8 cellular contexts compared by ENCODE assay signal in the genomic region with DNA sequence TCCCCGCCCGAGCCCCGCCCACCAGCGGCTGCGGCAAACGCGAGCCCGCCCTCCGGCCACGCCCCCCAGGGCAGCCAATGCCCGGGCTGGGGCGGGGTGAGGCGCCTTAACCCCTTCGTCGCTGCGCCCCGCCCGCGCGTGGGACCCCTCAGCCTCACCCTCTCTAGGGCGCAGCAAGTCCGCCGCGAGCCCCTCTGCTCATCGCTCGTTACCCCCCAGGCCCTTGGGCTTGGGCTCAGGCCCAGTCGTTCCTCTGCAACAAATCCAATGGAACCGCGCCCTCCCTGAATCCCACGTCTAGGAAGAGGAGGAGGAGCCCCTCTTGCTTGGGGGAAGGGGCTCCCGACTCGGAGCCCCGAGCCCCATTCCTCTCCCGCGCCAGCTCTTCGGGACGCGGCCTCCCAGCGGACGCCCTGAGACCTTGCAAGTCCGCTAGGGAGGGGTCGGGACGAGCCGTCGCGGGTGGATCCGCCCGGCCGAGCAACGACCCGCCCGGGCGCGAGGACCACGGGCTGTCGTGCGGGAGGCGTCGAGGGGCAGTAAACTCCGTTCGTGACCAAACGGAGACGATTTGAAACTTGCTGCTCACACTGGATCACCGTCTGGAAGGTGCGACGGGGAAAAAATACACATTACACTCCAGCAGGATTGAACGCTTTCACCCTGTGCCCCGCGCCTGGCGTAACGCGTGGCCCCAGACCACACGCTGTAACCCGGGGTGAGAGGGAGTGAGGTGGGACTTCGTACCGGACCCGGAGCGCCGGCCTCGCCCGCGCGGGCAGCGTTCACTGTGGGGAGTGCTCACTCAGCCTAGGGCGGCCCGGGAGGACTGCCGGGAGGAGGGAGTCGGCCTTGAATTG. TPM values are rescaled to one million over a fixed set of nuclear protein-coding genes. Genes with fewer than 3 reads are reported as not detected.
DNase-seq lines count a peak whose midpoint lies in the region; ATAC-seq and TF ChIP-seq lines count a peak whose summit lies in the region.

No MANE protein-coding gene starts in this region.

- H3K36me3 ChIP-seq in kidney epithelial cell (ENCODE audit: control insufficient read depth, insufficient read depth, low read length) = no peaks in the 10 kb centered on the region

- ATAC-seq in GM18511 (IDR thresholded peaks at IDR 0.05; ENCODE audit: unreplicated experiment) = peak; percentile 93
- peak; percentile 87 for ATAC-seq in HG03095 (IDR thresholded peaks at IDR 0.05; ENCODE audit: unreplicated experiment)

- peak; percentile 13 for TF ChIP-seq CTCF in kidney epithelial cell (IDR thresholded peaks at IDR 0.05; ENCODE audit: insufficient read depth, low read length, poor library complexity, severe bottlenecking)

- H3K4me3 ChIP-seq in kidney epithelial cell (ENCODE audit: low read depth, low read length) = peak overlapping the region; percentile 89

- peaks cover 9% of the 10 kb centered on the region for H3K27me3 ChIP-seq in kidney epithelial cell (ENCODE audit: control insufficient read depth, insufficient read depth, low read length)

- peak; percentile 98 for DNase-seq in 8988T
- DNase-seq in NCI-H2227 treated with DMSO at 0.1 percent for 48 hours (lab: John Stamatoyannopoulos, UW) = peak; percentile 84
- DNase-seq in activated CD4-positive, alpha-beta T cell treated with anti-CD3 and anti-CD28 coated beads for 1 hour = peak; percentile 86
- peak; percentile 99 for DNase-seq in cerebellum (ENCODE audit: low spot score)
- DNase-seq in kidney epithelial cell (ENCODE audit: low read depth) = no peak
- peak; percentile 95 for DNase-seq in stimulated activated CD4-positive, alpha-beta T cell treated with anti-CD3 and anti-CD28 coated beads, Interleukin-15, amount 100 ng/mL, for 24 hours

RNA-seq across cellular contexts. Expression of a gene that starts 0.5 kb away (rescaled TPM):
- total RNA-seq in cerebellum (20.1 TPM), kidney epithelial cell (10.4 and 11.3 TPM in 2 replicates)

RNA-seq across cellular contexts. Expression of a gene that starts 14.1 kb away (rescaled TPM):
- total RNA-seq in cerebellum (16.6 TPM), kidney epithelial cell (13.4 and 14.3 TPM in 2 replicates)

RNA-seq across cellular contexts. Expression of a gene that starts 14.1 kb away (rescaled TPM):
- total RNA-seq in cerebellum (3.6 TPM), kidney epithelial cell (5.1 and 5.6 TPM in 2 replicates)

RNA-seq across cellular contexts. Expression of a gene that starts 30.7 kb away (rescaled TPM):
- total RNA-seq in cerebellum = 25.1 TPM
- 89.8 and 108 TPM in 2 replicates for total RNA-seq in kidney epithelial cell

RNA-seq across cellular contexts. Expression of a gene that starts 35.5 kb away (rescaled TPM):
- total RNA-seq in cerebellum (14.2 TPM), kidney epithelial cell (71.2 and 80.5 TPM in 2 replicates)
